ENCODE assay signal across 1 cellular context in genomic region chr16:67993207-67994036, GRCh38.
TF ChIP-seq lines count a peak whose summit lies in the region.

No MANE protein-coding gene starts in this region.

TF ChIP-seq in HEK293, 187 proteins besides CTCF, POLR2A, EP300 and RAD21 (continued from another document):
- peak; percentile 61 for TF ChIP-seq PATZ1 (tag by site-specific recombination; IDR thresholded peaks at IDR 0.05)
- peak; percentile 35; the same call in 1 of the 2 replicates for TF ChIP-seq ZSCAN30 (tag by site-specific recombination; IDR thresholded peaks at IDR 0.05)
- 0 out of 2 replicates have a peak, but pooled peaks have one; percentile 13 for TF ChIP-seq ZNF366 (tag by site-specific recombination; conservative IDR thresholded peaks at IDR 0.05)
- TF ChIP-seq ZBTB20 (tag by site-specific recombination; IDR thresholded peaks at IDR 0.05): peak; percentile 15; the same call in 1 of the 2 replicates
- peak; percentile 90 for TF ChIP-seq KLF1 (tag by site-specific recombination; IDR thresholded peaks at IDR 0.05)
- peak; percentile 25; the same call in 1 of the 2 replicates for TF ChIP-seq ZNF76 (tag by site-specific recombination; IDR thresholded peaks at IDR 0.05; ENCODE audit: borderline replicate concordance, low read depth)
- TF ChIP-seq ZXDB (tag by site-specific recombination; IDR thresholded peaks at IDR 0.05): peak; percentile 67; the same call in 1 of the 2 replicates
- peak; percentile 63 for TF ChIP-seq SP7 (tag by site-specific recombination; IDR thresholded peaks at IDR 0.05)
- TF ChIP-seq ZNF660 (tag by site-specific recombination; IDR thresholded peaks at IDR 0.05): peak; percentile 64; the same call in 1 of the 2 replicates
- TF ChIP-seq ZNF530 (tag by site-specific recombination; IDR thresholded peaks at IDR 0.05; ENCODE audit: low read depth): no peak
- TF ChIP-seq GLIS2 (tag by site-specific recombination; IDR thresholded peaks at IDR 0.05): peak; percentile 87
- TF ChIP-seq ZBTB8A (tag by site-specific recombination; IDR thresholded peaks at IDR 0.05): peak; percentile 92
- no peak for TF ChIP-seq ZNF114 (tag by site-specific recombination; IDR thresholded peaks at IDR 0.05)
- 0 out of 2 replicates have a peak, but pooled peaks have one; percentile 45 for TF ChIP-seq ZBTB7A (tag by site-specific recombination; IDR thresholded peaks at IDR 0.05; ENCODE audit: low read depth)
- 0 out of 2 replicates have a peak, but pooled peaks have one; percentile 32 for TF ChIP-seq ZBTB17 (tag by site-specific recombination; IDR thresholded peaks at IDR 0.05)
- TF ChIP-seq ZBTB6 (tag by site-specific recombination; IDR thresholded peaks at IDR 0.05): 0 out of 2 replicates have a peak, but pooled peaks have one; percentile 38
- TF ChIP-seq ZNF423 (tag by site-specific recombination; IDR thresholded peaks at IDR 0.05): peak; percentile 80
- 0 out of 2 replicates have a peak, but pooled peaks have one; percentile 48 for TF ChIP-seq ZNF2 (tag by site-specific recombination; IDR thresholded peaks at IDR 0.05)
- peak; percentile 63; the same call in 1 of the 2 replicates for TF ChIP-seq ZNF449 (tag by site-specific recombination; IDR thresholded peaks at IDR 0.05)
- TF ChIP-seq ZNF654 (tag by site-specific recombination; IDR thresholded peaks at IDR 0.05; ENCODE audit: low read depth): peak; percentile 30; the same call in 1 of the 2 replicates
